ENCODE assay signal across 35 cellular contexts in the genomic region with DNA sequence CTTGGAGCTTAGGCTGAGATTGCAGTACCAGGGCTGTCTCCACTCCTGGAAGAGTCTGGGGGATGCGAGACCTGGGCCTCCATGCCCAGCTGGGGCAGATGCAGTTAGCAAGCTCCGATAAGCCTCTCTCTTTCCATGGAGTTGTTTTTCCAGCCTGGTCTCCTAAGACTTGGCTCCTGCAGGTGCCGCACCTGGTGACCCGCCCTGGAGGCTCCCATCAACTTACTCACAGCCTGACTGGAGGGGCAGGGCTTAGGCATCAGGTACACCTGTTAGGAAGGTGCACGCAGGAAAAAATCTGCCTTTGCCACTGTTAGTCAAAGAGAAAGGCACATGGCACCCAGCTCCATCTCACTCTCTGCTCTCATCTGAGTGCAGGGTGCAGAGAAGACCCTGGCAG.
DNase-seq lines count a peak whose midpoint lies in the region; ATAC-seq, FAIRE-seq and TF ChIP-seq lines count a peak whose summit lies in the region.
"Had no signal": no experiment of that assay in that cellular context is flagged by ENCODE, and none has a peak within 500 bp of the region (broad histone marks: within the 10 kb centered on the region; RNA-seq: fewer than 3 reads in every experiment).

No MANE protein-coding gene starts in this region.

- TF ChIP-seq POLR2A in GM12892 (IDR thresholded peaks at IDR 0.05; ENCODE audit: low read depth, low read length): no peak

- TF ChIP-seq CTCF in foreskin keratinocyte (conservative IDR thresholded peaks at IDR 0.05) (no peak), type B pancreatic cell (conservative IDR thresholded peaks at IDR 0.05) (no peak)

- H3K4me3 Mint-ChIP-seq in type B pancreatic cell: no peak overlapping the region
- H3K4me3 Mint-ChIP-seq: activated CD4-positive, alpha-beta memory T cell treated with anti-CD3 and anti-CD28 coated beads, Interleukin-2, amount 10 ng/mL, durations not matched to agents 7 days and 5 days; CD8-positive, alpha-beta T cell; T-helper 1 cell treated with Interleukin-12 subunit alpha and Interleukin-12 subunit beta and Interleukin-4 antibody, amounts not matched to agents 30 μg/mL and 1 μg/mL, for 36 hours had no signal

- H3K27ac ChIP-seq in foreskin keratinocyte: no peak overlapping the region
- H3K27ac ChIP-seq: A549, sigmoid colon, SK-N-MC, testis had no signal

- peak; percentile 78 for ATAC-seq in foreskin keratinocyte
- ATAC-seq: A549; CD8-positive, alpha-beta T cell; HCT116; left cardiac atrium had no signal

- FAIRE-seq in GM12892 (lab: Jason Lieb, UNC): no peak
- FAIRE-seq: A549, colon, G401.6, HTR-8/SVneo had no signal

- H3K4me1 Mint-ChIP-seq in type B pancreatic cell (ENCODE audit: unreplicated experiment): peaks cover 24% of the 10 kb centered on the region
- H3K4me1 Mint-ChIP-seq: activated CD4-positive, alpha-beta memory T cell treated with anti-CD3 and anti-CD28 coated beads, Interleukin-2, amount 10 ng/mL, durations not matched to agents 7 days and 5 days had no signal

- no peaks in the 10 kb centered on the region for H3K4me1 ChIP-seq in foreskin keratinocyte
- H3K4me1 ChIP-seq: A549 had no signal

- peaks cover 8% of the 10 kb centered on the region for H3K36me3 Mint-ChIP-seq in type B pancreatic cell
- H3K36me3 Mint-ChIP-seq: CD8-positive, alpha-beta T cell had no signal

- no peaks in the 10 kb centered on the region for H3K27me3 Mint-ChIP-seq in type B pancreatic cell
- H3K27me3 Mint-ChIP-seq: activated CD4-positive, alpha-beta memory T cell treated with anti-CD3 and anti-CD28 coated beads, Interleukin-2, amount 10 ng/mL, durations not matched to agents 7 days and 5 days; progenitor cell of endocrine pancreas had no signal

- no peaks in the 10 kb centered on the region for H3K27me3 ChIP-seq in foreskin keratinocyte
- H3K27me3 ChIP-seq: sigmoid colon, testis had no signal

- peak; percentile 11 for DNase-seq in NCI-H2107 treated with DMSO at 0.1 percent for 48 hours (lab: John Stamatoyannopoulos, UW; ENCODE audit: unreplicated experiment)
- DNase-seq in NCI-H2107 (lab: John Stamatoyannopoulos, UW): no peak
- peak; percentile 18 for DNase-seq in NCI-H69 (lab: John Stamatoyannopoulos, UW)
- DNase-seq in foreskin keratinocyte: peak in 1 of 2 donors; percentile 42
- DNase-seq in type B pancreatic cell (ENCODE audit: extremely low spot score, unreplicated experiment): no peak
- DNase-seq in NCI-H82 treated with DMSO at 0.1 percent for 48 hours (lab: John Stamatoyannopoulos, UW; ENCODE audit: unreplicated experiment): no peak
- DNase-seq in NCI-H187 treated with DMSO at 0.1 percent for 48 hours (lab: John Stamatoyannopoulos, UW): no peak
- no peak for DNase-seq in GM12892 (ENCODE audit: insufficient read length)
- DNase-seq: activated CD4-positive, alpha-beta memory T cell treated with anti-CD3 and anti-CD28 coated beads, Interleukin-2, amount 10 ng/mL, durations not matched to agents 7 days and 5 days; activated CD4-positive, CD25-positive, alpha-beta regulatory T cell treated with anti-CD3 and anti-CD28 coated beads, Interleukin-2, amount 50 U/mL, for 72 hours; activated CD8-positive, alpha-beta memory T cell treated with anti-CD3 and anti-CD28 coated beads, Interleukin-2, amount 50 U/mL, for 48 hours; activated naive CD4-positive, alpha-beta T cell treated with anti-CD3 and anti-CD28 coated beads, Interleukin-2, amount 50 U/mL, for 16 hours; AML-193; amniotic stem cell; CD8-positive, alpha-beta T cell; DMS153; effector memory CD4-positive, alpha-beta T cell; erythroblast; foreskin melanocyte; KG1; left cardiac atrium; NCI-H1436; NCI-H2227 treated with DMSO at 0.1 percent for 48 hours; NCI-H774; sigmoid colon; stimulated activated naive CD4-positive, alpha-beta T cell treated with Interleukin-2 at 50 U/mL for 16 hours; testis had no signal

- peak overlapping the region; percentile 13 for H3K27ac Mint-ChIP-seq in type B pancreatic cell
- H3K27ac Mint-ChIP-seq: activated CD4-positive, alpha-beta memory T cell treated with anti-CD3 and anti-CD28 coated beads, Interleukin-2, amount 10 ng/mL, durations not matched to agents 7 days and 5 days; CD8-positive, alpha-beta T cell; progenitor cell of endocrine pancreas; T-helper 1 cell treated with Interleukin-12 subunit alpha and Interleukin-12 subunit beta and Interleukin-4 antibody, amounts not matched to agents 30 μg/mL and 1 μg/mL, for 36 hours had no signal

- H3K9me3 Mint-ChIP-seq in type B pancreatic cell: no peaks in the 10 kb centered on the region
- H3K9me3 Mint-ChIP-seq: activated CD4-positive, alpha-beta memory T cell treated with anti-CD3 and anti-CD28 coated beads, Interleukin-2, amount 10 ng/mL, durations not matched to agents 7 days and 5 days; CD8-positive, alpha-beta T cell; T-helper 1 cell treated with Interleukin-12 subunit alpha and Interleukin-12 subunit beta and Interleukin-4 antibody, amounts not matched to agents 30 μg/mL and 1 μg/mL, for 36 hours had no signal

Comparison
In these comparisons a context has a peak if more than half of its experiments do, and no peak if none do; other contexts are left out.
1. DNase-seq: peak in NCI-H2107 treated with DMSO at 0.1 percent for 48 hours (single experiment) and NCI-H69 (single experiment); none in NCI-H2107 (single experiment), type B pancreatic cell (single experiment), NCI-H82 treated with DMSO at 0.1 percent for 48 hours (single experiment), NCI-H187 treated with DMSO at 0.1 percent for 48 hours (single experiment) and GM12892 (single experiment).